8 cellular contexts compared by ENCODE assay signal in the genomic region with DNA sequence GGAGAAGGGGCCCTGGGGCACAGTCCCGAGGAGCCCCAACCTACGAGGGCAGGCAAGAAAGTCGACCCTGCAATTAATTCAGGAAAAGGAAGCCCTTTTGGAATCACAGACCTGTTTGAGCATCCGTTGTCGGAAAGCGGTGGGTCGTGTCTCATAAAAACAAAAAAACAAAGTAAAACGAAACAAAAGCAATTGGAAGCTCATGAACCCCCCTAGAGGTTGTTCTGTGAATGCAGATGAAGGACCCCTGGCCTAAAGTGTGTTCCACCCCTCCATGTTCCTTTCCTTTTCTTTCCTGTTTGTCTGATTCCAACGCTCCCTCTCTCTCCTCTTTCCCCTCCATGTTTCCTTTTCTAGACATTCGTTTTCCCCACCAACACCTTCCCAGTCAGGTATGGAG.
DNase-seq lines count a peak whose midpoint lies in the region; ATAC-seq and TF ChIP-seq lines count a peak whose summit lies in the region.

No MANE protein-coding gene starts in this region.

- H3K9me3 ChIP-seq in iPS-15b (ENCODE audit: control insufficient read depth, insufficient read depth, low read length): no peaks in the 10 kb centered on the region

- H3K4me1 Mint-ChIP-seq in T-cell: peaks cover 7 to 11% (median 9%) of the 10 kb centered on the region in 3 donors

- no peak overlapping the region for H3K27ac Mint-ChIP-seq in T-cell

- no peaks in the 10 kb centered on the region for H3K9me3 Mint-ChIP-seq in T-cell

- H3K36me3 Mint-ChIP-seq in T-cell: no peaks in the 10 kb centered on the region

- CTCF ChIA-PET in T-cell (lab: Charles Lee): no interaction called here

- peak overlapping the region; percentile 18 for H3K9ac ChIP-seq in iPS-15b (ENCODE audit: low read depth, low read length)

- no peak for DNase-seq in AG09319 (ENCODE audit: extremely low read depth, low read depth)
- DNase-seq in T-cell: no peak
- no peak for DNase-seq in NCI-H345 treated with DMSO at 0.1 percent for 48 hours (lab: John Stamatoyannopoulos, UW; ENCODE audit: unreplicated experiment)
- no peak for DNase-seq in left lobe of liver (ENCODE audit: low spot score)
- DNase-seq in activated CD4-positive, alpha-beta T cell treated with anti-CD3 and anti-CD28 coated beads for 1 hour: no peak

- peak overlapping the region; percentile 58 to 65 (median 60) for H3K4me3 Mint-ChIP-seq in T-cell

- peaks cover 29 to 32% of the 10 kb centered on the region in 2 donors for H3K27me3 Mint-ChIP-seq in T-cell

- H3K36me3 ChIP-seq in iPS-15b (ENCODE audit: control insufficient read depth, insufficient read depth, low read length): no peaks in the 10 kb centered on the region

- POLR2A ChIA-PET in T-cell (lab: Charles Lee): no interaction called here

- ATAC-seq in T-cell (replicated peaks in 1 of 4) (no peak), HG03354 (IDR thresholded peaks at IDR 0.05; ENCODE audit: poor library complexity, severe bottlenecking, unreplicated experiment) (no peak), left lobe of liver (no peak)

- peak; percentile 60 for TF ChIP-seq CTCF in AG09319 (IDR thresholded peaks at IDR 0.05; ENCODE audit: low read depth, low read length)
- TF ChIP-seq CTCF in GM12875 (IDR thresholded peaks at IDR 0.05; ENCODE audit: borderline replicate concordance, insufficient read depth, low read depth, low read length): peak; percentile 73

- peaks cover 8% of the 10 kb centered on the region for H3K4me1 ChIP-seq in iPS-15b (ENCODE audit: control insufficient read depth, insufficient read depth, low read length)

- H3K4me3 ChIP-seq in GM12875 (ENCODE audit: low read depth, low read length) (no peak overlapping the region), iPS-15b (ENCODE audit: low read depth, low read length) (no peak overlapping the region)

- H3K27me3 ChIP-seq in iPS-15b (ENCODE audit: control insufficient read depth, insufficient read depth, low read length): peaks cover 2% of the 10 kb centered on the region
